In genomic region chr20:34516038-34516873, GRCh38 we compare ENCODE assay signal across 8 cellular contexts. TPM values are rescaled to one million over a fixed set of nuclear protein-coding genes. Genes with fewer than 3 reads are reported as not detected.
DNase-seq lines count a peak whose midpoint lies in the region; TF ChIP-seq lines count a peak whose summit lies in the region.

TSS of gene DYNLRB1 (plus strand) at chr20:34516422. CDS start at chr20:34516459, 37 bp downstream.

- peak within 1 kb of the TSS; percentile 91 for H2AFZ ChIP-seq in neuron (ENCODE audit: low read depth, low read length)

- H3K27me3 ChIP-seq in neuron (ENCODE audit: insufficient read depth, low read length), result no peaks in the 10 kb centered on the region

- in situ Hi-C loops in SK-MEL-5 (cut with HindIII; ENCODE audit: low pct_unique_long_range_greater_than_20kb, low sequenced_read_pairs), result no loop called here

- POLR2A ChIA-PET in HEK293T (lab: Yijun Ruan, JAX), result interaction anchor here (0.7 to 2.9 kb wide), 18 partner anchors 9 to 403 kb away, joined by 3 to 18 read pairs (median 4); partner anchors contain the start of genes AHCY, EIF2S2 and ITCH

- H3K4me1 ChIP-seq in neuron (ENCODE audit: insufficient read depth, low read length), result peaks cover 15% of the 10 kb centered on the region

- DNase-seq in GF-D8 (lab: John Stamatoyannopoulos, UW) (peak; percentile 66), HEK293T (ENCODE audit: extremely low spot score) (peak; percentile 93), NAMALWA (ENCODE audit: low spot score) (peak; percentile 96), SK-MEL-5 (ENCODE audit: low read depth, low spot score) (peak; percentile 98), foreskin melanocyte (peak; percentile 94), stromal cell of bone marrow (ENCODE audit: low read depth) (peak; percentile 94)
- peak; percentile 95 for DNase-seq in activated naive CD4-positive, alpha-beta T cell treated with Interleukin-2 at 50 U/mL for 16 hours

- CTCF ChIA-PET in HEK293T (lab: Yijun Ruan, JAX), result interaction anchor here (0.6 to 3.0 kb wide), 3 partner anchors 14 to 204 kb away, joined by 4 to 20 read pairs (median 4); no protein-coding TSS in a partner anchor

- H3K9me3 ChIP-seq in neuron (ENCODE audit: low read length), result no peaks in the 10 kb centered on the region

- peaks cover 17% of the 10 kb centered on the region for H3K36me3 ChIP-seq in neuron (ENCODE audit: insufficient read depth, low read length)

- H3K4me3 ChIP-seq in neuron (ENCODE audit: low read length), result peak within 1 kb of the TSS; percentile 99

TF ChIP-seq in HEK293T, 16 proteins besides CTCF, POLR2A, EP300 and RAD21:
- no peak for TF ChIP-seq ZNF384 (IDR thresholded peaks at IDR 0.05)
- no peak for TF ChIP-seq CTBP1 (IDR thresholded peaks at IDR 0.05; ENCODE audit: borderline replicate concordance)
- 0 out of 2 replicates have a peak, but pooled peaks have one; percentile 23 for TF ChIP-seq ELF4 (IDR thresholded peaks at IDR 0.05)
- TF ChIP-seq PKNOX1 (IDR thresholded peaks at IDR 0.05), result peak; percentile 98
- TF ChIP-seq BHLHE40 (IDR thresholded peaks at IDR 0.05; ENCODE audit: borderline replicate concordance), result no peak

RNA-seq across cellular contexts. Expression of gene DYNLRB1, which starts in this region (rescaled TPM):
- 223 and 259 TPM in 2 replicates for total RNA-seq in SK-MEL-5 (2014; rRNA removed; shearing (Covaris generic))
- 127 and 175 TPM in 2 replicates for polyA plus RNA-seq in SK-MEL-5 (2015; cell fraction: cytosol; rRNA removed)
- 19.2 and 31.2 TPM in 2 replicates for polyA plus RNA-seq in SK-MEL-5 (2015; cell fraction: nucleus; rRNA removed)

Comparison
In these comparisons a context has a peak if more than half of its experiments do, and no peak if none do; other contexts are left out.
1. Peak in every context shown above with its lines: DNase-seq and H3K4me3 ChIP-seq.